23 cellular contexts compared by ENCODE assay signal in the genomic region with DNA sequence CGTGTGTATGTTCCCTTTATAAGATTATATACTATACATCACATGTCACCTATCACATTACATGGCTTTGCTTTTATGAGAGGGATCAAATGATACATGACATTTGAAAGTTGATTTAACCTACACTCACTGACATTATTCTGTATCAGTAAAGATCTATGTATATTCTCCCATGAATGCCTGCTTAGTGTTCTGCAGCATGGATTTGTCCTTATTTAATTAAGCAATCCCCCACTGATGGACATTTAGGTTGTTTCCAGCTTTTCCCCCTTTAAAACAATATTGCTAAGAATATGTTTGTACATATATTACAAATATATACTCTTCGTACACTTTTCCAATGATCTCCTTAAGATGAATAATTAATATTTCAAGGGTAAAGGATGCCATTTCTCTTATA.
"Had no signal": no experiment of that assay in that cellular context is flagged by ENCODE, and none has a peak within 500 bp of the region (broad histone marks: within the 10 kb centered on the region; RNA-seq: fewer than 3 reads in every experiment).

No MANE protein-coding gene starts in this region.

- DNase-seq: activated B cell treated with CpG ODN at 0.5 μM for 24 hours; activated CD4-positive, alpha-beta T cell treated with anti-CD3 and anti-CD28 coated beads for 1 hour; activated CD4-positive, alpha-beta T cell treated with anti-CD3 and anti-CD28 coated beads, Interleukin-2, amount 10 ng/mL, durations not matched to agents 24 days and 14 days; activated CD4-positive, alpha-beta T cell treated with anti-CD3 and anti-CD28 coated beads, Interleukin-2, amount 50 U/mL, for 48 hours; activated effector memory CD4-positive, alpha-beta T cell treated with anti-CD3 and anti-CD28 coated beads, Interleukin-2, amount 50 U/mL, for 16 hours; activated naive CD4-positive, alpha-beta T cell treated with anti-CD3 and anti-CD28 coated beads for 36 hours; activated naive CD8-positive, alpha-beta T cell treated with anti-CD3 and anti-CD28 coated beads for 36 hours; activated T-cell treated with anti-CD3 and anti-CD28 coated beads, Interleukin-2, amount 50 U/mL, for 4 hours; central memory CD4-positive, alpha-beta T cell; Karpas-422; MM.1S; NCI-H1105; NCI-H1436; NCI-H1694 treated with DMSO at 0.1 percent for 48 hours; NCI-H2029 treated with DMSO at 0.1 percent for 48 hours; NCI-H510A treated with DMSO at 0.1 percent for 48 hours; NCI-H69; NK-92 treated with Interleukin-12 subunit alpha and Interleukin-12 subunit beta, amount 100 ng/mL, for 24 hours; SHP77 treated with DMSO at 0.1 percent for 48 hours; T-helper 17 cell; T-helper 9 cell had no signal

- H3K4me1 Mint-ChIP-seq: activated B cell treated with CpG ODN at 0.5 μM for 24 hours; activated CD4-positive, alpha-beta T cell treated with anti-CD3 and anti-CD28 coated beads, Interleukin-2, amount 10 ng/mL, durations not matched to agents 24 days and 14 days; T-helper 17 cell had no signal

- H3K4me3 Mint-ChIP-seq: activated B cell treated with CpG ODN at 0.5 μM for 24 hours; activated CD4-positive, alpha-beta T cell treated with anti-CD3 and anti-CD28 coated beads, Interleukin-2, amount 10 ng/mL, durations not matched to agents 24 days and 14 days; activated naive CD4-positive, alpha-beta T cell treated with anti-CD3 and anti-CD28 coated beads for 36 hours; activated naive CD8-positive, alpha-beta T cell treated with anti-CD3 and anti-CD28 coated beads for 36 hours; activated T-cell treated with anti-CD3 and anti-CD28 coated beads, Interleukin-2, amount 50 U/mL, for 4 hours; T-helper 17 cell had no signal

- H3K27ac Mint-ChIP-seq: activated B cell treated with CpG ODN at 0.5 μM for 24 hours; activated naive CD4-positive, alpha-beta T cell treated with anti-CD3 and anti-CD28 coated beads for 36 hours; activated naive CD8-positive, alpha-beta T cell treated with anti-CD3 and anti-CD28 coated beads for 36 hours; T-helper 17 cell had no signal

- FAIRE-seq: bronchial epithelial cell, K562 had no signal

- H3K9me3 Mint-ChIP-seq: activated naive CD4-positive, alpha-beta T cell treated with anti-CD3 and anti-CD28 coated beads for 36 hours; activated naive CD8-positive, alpha-beta T cell treated with anti-CD3 and anti-CD28 coated beads for 36 hours; activated T-cell treated with anti-CD3 and anti-CD28 coated beads, Interleukin-2, amount 50 U/mL, for 4 hours had no signal

- H3K36me3 Mint-ChIP-seq: activated naive CD8-positive, alpha-beta T cell treated with anti-CD3 and anti-CD28 coated beads for 36 hours had no signal

- H3K4me3 ChIP-seq: K562 had no signal

- ATAC-seq: activated T-cell treated with anti-CD3 and anti-CD28 coated beads, Interleukin-2, amount 50 U/mL, for 4 hours; K562; T-helper 17 cell had no signal
